In the genomic region with DNA sequence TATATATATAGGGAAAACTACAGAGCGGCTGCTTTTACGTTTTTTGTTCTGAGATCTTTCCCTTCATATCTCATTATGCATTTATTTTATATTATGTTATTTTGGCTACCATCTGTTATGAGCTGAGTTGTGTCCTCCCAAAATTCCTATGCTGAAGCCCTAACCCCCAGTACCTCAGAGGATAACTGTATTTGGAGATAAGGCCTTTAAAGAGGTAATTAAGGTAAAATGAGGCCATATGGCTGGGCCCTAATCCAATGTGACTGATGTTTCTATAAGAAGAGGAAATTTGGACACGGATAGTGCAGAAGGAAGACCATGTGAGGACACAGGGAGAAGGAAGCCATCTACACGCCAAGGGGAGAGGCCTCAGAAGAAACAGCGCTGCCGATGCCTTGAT, we compare ENCODE assay signal across 17 cellular contexts.
"Had no signal": no experiment of that assay in that cellular context is flagged by ENCODE, and none has a peak within 500 bp of the region (broad histone marks: within the 10 kb centered on the region; RNA-seq: fewer than 3 reads in every experiment).

No MANE protein-coding gene starts in this region.

- H3K27me3 Mint-ChIP-seq: stimulated activated memory B cell treated with anti-CD40 and anti-IgM and Interleukin-4, amounts not matched to agents 10 μg/mL and 1 μg/mL and 100 μg/mL, for 72 hours had no signal

- H3K27ac Mint-ChIP-seq: naive thymus-derived CD4-positive, alpha-beta T cell; stimulated activated memory B cell treated with anti-CD40 and anti-IgM and Interleukin-4, amounts not matched to agents 10 μg/mL and 1 μg/mL and 100 μg/mL, for 72 hours; stimulated activated naive CD8-positive, alpha-beta T cell treated with anti-CD3 and anti-CD28 coated beads, Interleukin-15, Interleukin-2, amounts not matched to agents 100 ng/mL and 50 ng/mL, for 24 hours had no signal

- H3K27ac ChIP-seq: heart left ventricle, spleen, tibial artery, upper lobe of right lung, vagina had no signal

- H3K4me3 Mint-ChIP-seq: naive thymus-derived CD4-positive, alpha-beta T cell; stimulated activated memory B cell treated with anti-CD40 and anti-IgM and Interleukin-4, amounts not matched to agents 10 μg/mL and 1 μg/mL and 100 μg/mL, for 72 hours; stimulated activated naive CD8-positive, alpha-beta T cell treated with anti-CD3 and anti-CD28 coated beads, Interleukin-15, Interleukin-2, amounts not matched to agents 100 ng/mL and 50 ng/mL, for 24 hours had no signal

- DNase-seq: effector CD4-positive, alpha-beta T cell; heart left ventricle; hippocampal formation; kidney glomerular epithelial cell; mesendoderm; naive thymus-derived CD4-positive, alpha-beta T cell; posterior cingulate gyrus; spleen; stimulated activated CD4-positive, alpha-beta T cell treated with anti-CD3 and anti-CD28 coated beads, Interleukin-15, amount 100 ng/mL, for 24 hours; stimulated activated CD4-positive, alpha-beta T cell treated with anti-CD3 and anti-CD28 coated beads, Interleukin-1b, Interleukin-23, amount 100 ng/mL, for 48 hours; stimulated activated CD4-positive, alpha-beta T cell treated with anti-CD3 and anti-CD28 coated beads, Interleukin-4, amount 100 ng/mL, for 24 hours; tibial artery; upper lobe of right lung had no signal

- ATAC-seq: heart left ventricle; naive thymus-derived CD4-positive, alpha-beta T cell; sciatic nerve; stimulated activated memory B cell treated with anti-CD40 and anti-IgM and Interleukin-4, amounts not matched to agents 10 μg/mL and 1 μg/mL and 100 μg/mL, for 72 hours; upper lobe of right lung had no signal

- H3K4me1 Mint-ChIP-seq: naive thymus-derived CD4-positive, alpha-beta T cell; stimulated activated memory B cell treated with anti-CD40 and anti-IgM and Interleukin-4, amounts not matched to agents 10 μg/mL and 1 μg/mL and 100 μg/mL, for 72 hours had no signal

- H3K9me3 Mint-ChIP-seq: stimulated activated naive CD8-positive, alpha-beta T cell treated with anti-CD3 and anti-CD28 coated beads, Interleukin-15, Interleukin-2, amounts not matched to agents 100 ng/mL and 50 ng/mL, for 24 hours had no signal

- H3K36me3 Mint-ChIP-seq: stimulated activated memory B cell treated with anti-CD40 and anti-IgM and Interleukin-4, amounts not matched to agents 10 μg/mL and 1 μg/mL and 100 μg/mL, for 72 hours had no signal
